In genomic region chr15:67917037-67917436, GRCh38 we compare ENCODE assay signal across 13 cellular contexts.
DNase-seq lines count a peak whose midpoint lies in the region; ATAC-seq and TF ChIP-seq lines count a peak whose summit lies in the region.
"Had no signal": no experiment of that assay in that cellular context is flagged by ENCODE, and none has a peak within 500 bp of the region (broad histone marks: within the 10 kb centered on the region; RNA-seq: fewer than 3 reads in every experiment).

No MANE protein-coding gene starts in this region.

- 55 to 75% methylated on average over 4 of the region's 4 CpGs for WGBS in heart right ventricle, 2 donors

- H3K9me3 Mint-ChIP-seq in osteocyte (ENCODE audit: unreplicated experiment) = no peaks in the 10 kb centered on the region
- H3K9me3 Mint-ChIP-seq in stimulated activated naive CD8-positive, alpha-beta T cell treated with anti-CD3 and anti-CD28 coated beads, Interleukin-15, amount 100 ng/mL, for 72 hours = peaks cover 0 to 22% of the 10 kb centered on the region in 2 donors
- H3K9me3 Mint-ChIP-seq in activated T-helper 1 cell treated with anti-CD3 and anti-CD28 coated beads, Interleukin-12 subunit alpha, Interleukin-12 subunit beta, Interleukin-2, Interleukin-4 antibody, amounts not matched to agents 30 ng/mL and 10 ng/mL and 1 ng/mL, durations not matched to agents 14 hours and 24 hours and 36 hours = peaks cover 14% of the 10 kb centered on the region

- H3K27me3 ChIP-seq in AG04450 (ENCODE audit: control insufficient read depth, insufficient read depth, low read length) (no peaks in the 10 kb centered on the region), heart right ventricle (no peaks in the 10 kb centered on the region)
- H3K27me3 ChIP-seq: pancreas had no signal

- peak; percentile 59 to 94 (median 85) for ATAC-seq in heart right ventricle
- ATAC-seq in stimulated activated naive CD8-positive, alpha-beta T cell treated with anti-CD3 and anti-CD28 coated beads, Interleukin-15, amount 100 ng/mL, for 72 hours = no peak
- ATAC-seq in omental fat pad (ENCODE audit: low FRiP score) = no peak

- H3K27ac Mint-ChIP-seq in osteocyte (ENCODE audit: unreplicated experiment) = peak overlapping the region; percentile 97
- H3K27ac Mint-ChIP-seq in stimulated activated naive CD8-positive, alpha-beta T cell treated with anti-CD3 and anti-CD28 coated beads, Interleukin-15, amount 100 ng/mL, for 72 hours = no peak overlapping the region
- H3K27ac Mint-ChIP-seq in activated T-helper 1 cell treated with anti-CD3 and anti-CD28 coated beads, Interleukin-12 subunit alpha, Interleukin-12 subunit beta, Interleukin-2, Interleukin-4 antibody, amounts not matched to agents 30 ng/mL and 10 ng/mL and 1 ng/mL, durations not matched to agents 14 hours and 24 hours and 36 hours = no peak overlapping the region
- H3K27ac Mint-ChIP-seq: T-helper 1 cell treated with Interleukin-12 subunit alpha and Interleukin-12 subunit beta and Interleukin-4 antibody, amounts not matched to agents 30 μg/mL and 1 μg/mL, for 36 hours had no signal

- POLR2A ChIA-PET in AG04450 (lab: Yijun Ruan, JAX) = no interaction called here

- CTCF ChIA-PET in AG04450 (lab: Charles Lee) = no interaction called here

- H3K9me3 ChIP-seq in AG04450 (ENCODE audit: control insufficient read depth, insufficient read depth, low read length) (peaks cover 11% of the 10 kb centered on the region), heart right ventricle (peaks cover 0 to 11% (median 0%) of the 10 kb centered on the region in 11 donors)
- H3K9me3 ChIP-seq: pancreas had no signal

- TF ChIP-seq CTCF in AG04450 (IDR thresholded peaks at IDR 0.05; ENCODE audit: low read depth, low read length) = no peak
- TF ChIP-seq CTCF in heart right ventricle (IDR thresholded peaks at IDR 0.05) = peak in 3 of 9 donors; percentile 27 to 35 (median 31)
- no peak for TF ChIP-seq CTCF in osteocyte (IDR thresholded peaks at IDR 0.05)
- TF ChIP-seq CTCF in omental fat pad (IDR thresholded peaks at IDR 0.05) = no peak

- H3K36me3 ChIP-seq in heart right ventricle = no peaks in the 10 kb centered on the region
- H3K36me3 ChIP-seq: pancreas had no signal

- H3K27ac ChIP-seq in AG04450 (ENCODE audit: low read depth, low read length) = peak overlapping the region; percentile 2
- H3K27ac ChIP-seq in heart right ventricle = peak overlapping the region; percentile 32 to 91 (median 73)

- H3K36me3 Mint-ChIP-seq in osteocyte (ENCODE audit: unreplicated experiment) = no peaks in the 10 kb centered on the region
- no peaks in the 10 kb centered on the region for H3K36me3 Mint-ChIP-seq in activated T-helper 1 cell treated with anti-CD3 and anti-CD28 coated beads, Interleukin-12 subunit alpha, Interleukin-12 subunit beta, Interleukin-2, Interleukin-4 antibody, amounts not matched to agents 30 ng/mL and 10 ng/mL and 1 ng/mL, durations not matched to agents 14 hours and 24 hours and 36 hours (ENCODE audit: low read depth)

- no peak for DNase-seq in AG04450 (ENCODE audit: low read depth, low spot score)
- DNase-seq in SHP77 (lab: John Stamatoyannopoulos, UW) = peak; percentile 42 to 71
- peak; percentile 38 to 60 for DNase-seq in heart right ventricle
- no peak for DNase-seq in osteocyte (ENCODE audit: extremely low spot score, unreplicated experiment)
- no peak for DNase-seq in stimulated activated naive CD8-positive, alpha-beta T cell treated with anti-CD3 and anti-CD28 coated beads, Interleukin-15, amount 100 ng/mL, for 72 hours
- no peak for DNase-seq in GDM1 (lab: John Stamatoyannopoulos, UW)
- DNase-seq in omental fat pad (ENCODE audit: low spot score) = no peak
- DNase-seq in activated T-helper 1 cell treated with anti-CD3 and anti-CD28 coated beads, Interleukin-12 subunit alpha, Interleukin-12 subunit beta, Interleukin-2, Interleukin-4 antibody, amounts not matched to agents 30 ng/mL and 10 ng/mL and 1 ng/mL, durations not matched to agents 14 hours and 24 hours and 36 hours (ENCODE audit: low spot score) = no peak
- DNase-seq: activated CD4-positive, alpha-beta T cell treated with anti-CD3 and anti-CD28 coated beads, Interleukin-2, amount 50 U/mL, for 1 hour; activated effector memory CD4-positive, alpha-beta T cell treated with anti-CD3 and anti-CD28 coated beads, Interleukin-2, amount 50 U/mL, for 16 hours; NCI-H1436 had no signal

- peaks cover 51% of the 10 kb centered on the region for H3K4me1 Mint-ChIP-seq in osteocyte (ENCODE audit: unreplicated experiment)
- no peaks in the 10 kb centered on the region for H3K4me1 Mint-ChIP-seq in stimulated activated naive CD8-positive, alpha-beta T cell treated with anti-CD3 and anti-CD28 coated beads, Interleukin-15, amount 100 ng/mL, for 72 hours
- no peaks in the 10 kb centered on the region for H3K4me1 Mint-ChIP-seq in activated T-helper 1 cell treated with anti-CD3 and anti-CD28 coated beads, Interleukin-12 subunit alpha, Interleukin-12 subunit beta, Interleukin-2, Interleukin-4 antibody, amounts not matched to agents 30 ng/mL and 10 ng/mL and 1 ng/mL, durations not matched to agents 14 hours and 24 hours and 36 hours (ENCODE audit: low read depth)

- no peak overlapping the region for H3K4me3 Mint-ChIP-seq in osteocyte (ENCODE audit: unreplicated experiment)
- no peak overlapping the region for H3K4me3 Mint-ChIP-seq in stimulated activated naive CD8-positive, alpha-beta T cell treated with anti-CD3 and anti-CD28 coated beads, Interleukin-15, amount 100 ng/mL, for 72 hours
- no peak overlapping the region for H3K4me3 Mint-ChIP-seq in activated T-helper 1 cell treated with anti-CD3 and anti-CD28 coated beads, Interleukin-12 subunit alpha, Interleukin-12 subunit beta, Interleukin-2, Interleukin-4 antibody, amounts not matched to agents 30 ng/mL and 10 ng/mL and 1 ng/mL, durations not matched to agents 14 hours and 24 hours and 36 hours
- H3K4me3 Mint-ChIP-seq: T-helper 1 cell treated with Interleukin-12 subunit alpha and Interleukin-12 subunit beta and Interleukin-4 antibody, amounts not matched to agents 30 μg/mL and 1 μg/mL, for 36 hours had no signal

- no peaks in the 10 kb centered on the region for H3K27me3 Mint-ChIP-seq in osteocyte (ENCODE audit: unreplicated experiment)
- no peaks in the 10 kb centered on the region for H3K27me3 Mint-ChIP-seq in stimulated activated naive CD8-positive, alpha-beta T cell treated with anti-CD3 and anti-CD28 coated beads, Interleukin-15, amount 100 ng/mL, for 72 hours
- peaks cover 5% of the 10 kb centered on the region for H3K27me3 Mint-ChIP-seq in activated T-helper 1 cell treated with anti-CD3 and anti-CD28 coated beads, Interleukin-12 subunit alpha, Interleukin-12 subunit beta, Interleukin-2, Interleukin-4 antibody, amounts not matched to agents 30 ng/mL and 10 ng/mL and 1 ng/mL, durations not matched to agents 14 hours and 24 hours and 36 hours (ENCODE audit: insufficient read depth)

- peaks cover 4 to 43% (median 32%) of the 10 kb centered on the region in 9 donors for H3K4me1 ChIP-seq in heart right ventricle

- intact Hi-C loops in heart right ventricle (cut with DNase I) = loop anchor here in 2 of 10 donors (5.0 to 10.0 kb wide), 2 partner anchors 52 to 135 kb away; partner anchors contain the start of gene PIAS1 (in 1 of the 2)
- intact Hi-C loops in activated T-helper 1 cell treated with anti-CD3 and anti-CD28 coated beads, Interleukin-12 subunit alpha, Interleukin-12 subunit beta, Interleukin-2, Interleukin-4 antibody, amounts not matched to agents 30 ng/mL and 10 ng/mL and 1 ng/mL, durations not matched to agents 14 hours and 24 hours and 36 hours (cut with micrococcal nuclease) = no loop called here

- H3K4me3 ChIP-seq in AG04450 (ENCODE audit: low read depth, low read length) = no peak overlapping the region
- H3K4me3 ChIP-seq in heart right ventricle = no peak overlapping the region
- H3K4me3 ChIP-seq: pancreas had no signal

Comparison
In these comparisons a context has a peak if more than half of its experiments do, and no peak if none do; other contexts are left out.
1. DNase-seq: peak in SHP77 (2 of 2) and heart right ventricle (2 of 2); none in AG04450 (single experiment), osteocyte (single experiment), stimulated activated naive CD8-positive, alpha-beta T cell treated with anti-CD3 and anti-CD28 coated beads, Interleukin-15, amount 100 ng/mL, for 72 hours (0 of 2), GDM1 (single experiment), omental fat pad (single experiment) and activated T-helper 1 cell treated with anti-CD3 and anti-CD28 coated beads, Interleukin-12 subunit alpha, Interleukin-12 subunit beta, Interleukin-2, Interleukin-4 antibody, amounts not matched to agents 30 ng/mL and 10 ng/mL and 1 ng/mL, durations not matched to agents 14 hours and 24 hours and 36 hours (single experiment).
2. ATAC-seq: peak in heart right ventricle (8 of 8); none in stimulated activated naive CD8-positive, alpha-beta T cell treated with anti-CD3 and anti-CD28 coated beads, Interleukin-15, amount 100 ng/mL, for 72 hours (single experiment) and omental fat pad (single experiment).